In the genomic region with DNA sequence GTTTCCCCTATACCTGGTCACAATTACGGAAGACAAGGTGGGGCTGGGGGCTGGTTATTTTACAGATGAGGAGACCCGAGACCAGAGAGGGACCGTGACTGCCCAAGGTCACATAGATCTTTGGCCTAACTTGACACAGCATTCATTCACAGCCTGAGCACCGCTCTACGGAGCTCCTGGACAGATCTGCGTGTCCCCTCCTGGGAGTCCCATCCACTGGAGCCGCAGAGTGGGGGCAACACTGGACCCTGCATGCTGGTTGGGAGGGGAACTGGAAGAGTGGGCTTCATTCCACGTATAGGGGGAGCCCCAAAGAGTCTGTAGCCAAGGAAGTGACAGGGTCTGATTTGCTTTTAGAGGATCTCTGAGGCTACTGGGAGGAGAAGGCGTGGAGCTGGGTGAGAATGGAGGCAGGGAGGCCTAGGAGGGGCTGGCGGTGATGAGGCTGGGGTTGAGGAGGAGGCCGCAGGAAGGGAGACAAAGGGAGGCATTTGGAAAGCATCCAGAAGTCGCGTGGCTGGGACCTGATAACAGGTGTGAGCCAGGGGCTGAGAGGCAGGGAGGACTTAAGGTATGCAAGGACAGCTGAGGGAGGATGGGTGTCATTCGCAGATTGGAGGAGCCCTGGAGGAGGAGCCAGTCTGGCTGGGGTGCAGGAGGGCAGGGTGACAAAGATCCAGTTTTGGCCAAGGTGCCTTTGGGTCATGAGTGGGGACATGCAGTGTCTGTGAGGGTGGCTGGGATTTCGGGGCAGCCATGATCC, we compare ENCODE assay signal across 24 cellular contexts.
A peak's percentile ranks its signal among the peaks of the same experiment; 100 is the strongest.
DNase-seq lines count a peak whose midpoint lies in the region; ATAC-seq, FAIRE-seq and TF ChIP-seq lines count a peak whose summit lies in the region.
"Had no signal": no experiment of that assay in that cellular context is flagged by ENCODE, and none has a peak within 500 bp of the region (broad histone marks: within the 10 kb centered on the region; RNA-seq: fewer than 3 reads in every experiment).

No MANE protein-coding gene starts in this region.

- peak overlapping the region; percentile 17 for H3K27ac Mint-ChIP-seq in activated naive CD8-positive, alpha-beta T cell
- H3K27ac Mint-ChIP-seq in activated naive CD8-positive, alpha-beta T cell treated with anti-CD3 and anti-CD28 coated beads, Interleukin-2, amount 50 U/mL, for 24 hours = no peak overlapping the region
- H3K27ac Mint-ChIP-seq in naive thymus-derived CD4-positive, alpha-beta T cell = peak overlapping the region in 8 of 9 donors; percentile 25 to 85 (median 76)
- H3K27ac Mint-ChIP-seq: activated CD8-positive, alpha-beta T cell treated with anti-CD3 and anti-CD28 coated beads for 36 hours; activated T-helper 1 cell treated with anti-CD3 and anti-CD28 coated beads, Interleukin-12 subunit alpha, Interleukin-12 subunit beta, Interleukin-2, Interleukin-4 antibody, amounts not matched to agents 30 ng/mL and 10 ng/mL and 1 ng/mL, durations not matched to agents 14 hours and 24 hours and 36 hours; stimulated activated memory B cell treated with anti-CD40 and anti-IgM and Interleukin-4, amounts not matched to agents 10 μg/mL and 1 μg/mL and 100 μg/mL, for 72 hours had no signal

- H4K91ac ChIP-seq in H1 (replicated peaks; ENCODE audit: insufficient read length, low read length) = no peak overlapping the region

- no peak for TF ChIP-seq POLR2A in H1 (IDR thresholded peaks at IDR 0.05; ENCODE audit: control extremely low read depth in 1 of 2, low read depth in 2 of 2, low read length in 2 of 2)
- TF ChIP-seq POLR2A in tibial nerve (IDR thresholded peaks at IDR 0.05) = no peak
- no peak for TF ChIP-seq POLR2A in body of pancreas (IDR thresholded peaks at IDR 0.05)

- no peak for FAIRE-seq in H1 (lab: Jason Lieb, UNC)
- FAIRE-seq: astrocyte, small intestine, urothelium cell line had no signal

- intact Hi-C loops in naive thymus-derived CD4-positive, alpha-beta T cell (cut with micrococcal nuclease) = no loop called here
- intact Hi-C loops in body of pancreas (cut with DNase I) = no loop called here

- H3K4me3 ChIP-seq in H1 (ENCODE audit: extremely low read depth in 1 of 4, insufficient read depth in 2 of 4, low read depth in 3 of 4, low read length in 4 of 4) (no peak overlapping the region), tibial nerve (no peak overlapping the region), body of pancreas (no peak overlapping the region)
- H3K4me3 ChIP-seq in naive thymus-derived CD4-positive, alpha-beta T cell (ENCODE audit: low read length) = no peak overlapping the region

- H3K56ac ChIP-seq in H1 (replicated peaks; ENCODE audit: insufficient read length, low read depth, low read length) = no peak overlapping the region

- no peak for TF ChIP-seq RAD21 in H1 (IDR thresholded peaks at IDR 0.05 in 1 of 2, conservative IDR thresholded peaks at IDR 0.05 in 1 of 2; ENCODE audit: low read depth in 2 of 2, low read length in 2 of 2)

- no peaks in the 10 kb centered on the region for H3K79me2 ChIP-seq in H1 (ENCODE audit: control insufficient read depth in 1 of 2, insufficient read depth in 2 of 2, low read length in 2 of 2)

- no peak overlapping the region for H4K5ac ChIP-seq in H1 (ENCODE audit: insufficient read length, low read depth, low read length)

- no peaks in the 10 kb centered on the region for H3K23me2 ChIP-seq in H1 (ENCODE audit: low read depth, low read length)

- H3K27me3 ChIP-seq in H1 (replicated peaks in 1 of 4; ENCODE audit: control insufficient read depth in 3 of 4, extremely low read depth in 1 of 4, insufficient read depth in 3 of 4, low read length in 3 of 4) (peaks cover 0 to 4% (median 0%) of the 10 kb centered on the region in 4 experiments; a peak in 3 of 7 replicates), tibial nerve (no peaks in the 10 kb centered on the region), body of pancreas (no peaks in the 10 kb centered on the region)
- no peaks in the 10 kb centered on the region for H3K27me3 ChIP-seq in naive thymus-derived CD4-positive, alpha-beta T cell (ENCODE audit: control insufficient read depth in 2 of 2, insufficient read depth in 2 of 2, low read length in 2 of 2)

- CTCF ChIA-PET in H1 (lab: Charles Lee; ENCODE audit: partially characterized antibody) = interaction anchor here (0.6 to 2.9 kb wide), 8 partner anchors 9 to 356 kb away, joined by 3 to 10 read pairs (median 4); no protein-coding TSS in a partner anchor
- CTCF ChIA-PET in naive thymus-derived CD4-positive, alpha-beta T cell (lab: Charles Lee) = no interaction called here

- 83% methylated on average over 15 of the region's 15 CpGs; no CpG with 5 or more reads in 1 of the 2 experiments for WGBS in H1 (ENCODE audit: extremely low coverage in 1 of 2, insufficient coverage in 1 of 2, insufficient read length in 1 of 2, insufficient replicate concordance in 2 of 2, low coverage in 1 of 2, low lambda C conversion rate in 2 of 2, missing lambda C conversion rate in 1 of 2), 2 experiments
- WGBS in tibial nerve, 2 donors = 87 to 88% methylated on average over 15 of the region's 15 CpGs
- WGBS in body of pancreas, 2 donors = 63 to 69% methylated on average over 14 to 15 of the region's 15 CpGs

- H3K4me1 ChIP-seq in H1 (replicated peaks in 1 of 4; ENCODE audit: control insufficient read depth in 3 of 4, insufficient read depth in 4 of 4, low read length in 3 of 4) = peaks cover 0 to 9% (median under 1%) of the 10 kb centered on the region in 4 experiments; a peak in 5 of 7 replicates
- peaks cover 10 to 11% of the 10 kb centered on the region in 2 donors for H3K4me1 ChIP-seq in naive thymus-derived CD4-positive, alpha-beta T cell (ENCODE audit: control insufficient read depth in 2 of 2, insufficient read depth in 2 of 2, low read length in 2 of 2)
- peaks cover 0 to 6% (median 2%) of the 10 kb centered on the region in 4 donors for H3K4me1 ChIP-seq in tibial nerve
- H3K4me1 ChIP-seq in body of pancreas = no peaks in the 10 kb centered on the region

- H2AK5ac ChIP-seq in H1 (ENCODE audit: low read depth, low read length) = no peak overlapping the region

- no peak overlapping the region for H3K14ac ChIP-seq in H1 (ENCODE audit: insufficient read length)

- H3K23ac ChIP-seq in H1 (ENCODE audit: insufficient read length) = no peak overlapping the region

- H2BK15ac ChIP-seq in H1 (ENCODE audit: low read length) = no peak overlapping the region

- H3K9ac ChIP-seq in H1 (replicated peaks in 1 of 4; ENCODE audit: extremely low read depth in 1 of 4, low read depth in 3 of 4, low read length in 3 of 4) = no peak overlapping the region

- no peaks in the 10 kb centered on the region for H3K27me3 Mint-ChIP-seq in activated naive CD8-positive, alpha-beta T cell
- no peaks in the 10 kb centered on the region for H3K27me3 Mint-ChIP-seq in activated naive CD8-positive, alpha-beta T cell treated with anti-CD3 and anti-CD28 coated beads, Interleukin-2, amount 50 U/mL, for 24 hours
- peaks cover 0 to 5% (median 0%) of the 10 kb centered on the region in 5 donors for H3K27me3 Mint-ChIP-seq in naive thymus-derived CD4-positive, alpha-beta T cell
- H3K27me3 Mint-ChIP-seq: activated CD8-positive, alpha-beta T cell treated with anti-CD3 and anti-CD28 coated beads for 36 hours; CD4-positive, alpha-beta memory T cell had no signal

- H2BK5ac ChIP-seq in H1 (ENCODE audit: low read depth, low read length) = no peak overlapping the region

- H2BK20ac ChIP-seq in H1 (ENCODE audit: low read length) = no peak overlapping the region

- H4K8ac ChIP-seq in H1 (ENCODE audit: extremely low read depth, insufficient read depth, low read length) = no peak overlapping the region

- peak overlapping the region; percentile 39; the same call in 1 of the 2 replicates for H2BK12ac ChIP-seq in H1 (ENCODE audit: low read depth, low read length)

- H3K9me3 ChIP-seq in H1 (ENCODE audit: insufficient read depth in 2 of 2, low read depth in 1 of 2, low read length in 1 of 2) (no peaks in the 10 kb centered on the region), tibial nerve (no peaks in the 10 kb centered on the region), body of pancreas (no peaks in the 10 kb centered on the region)
- no peaks in the 10 kb centered on the region for H3K9me3 ChIP-seq in naive thymus-derived CD4-positive, alpha-beta T cell (ENCODE audit: control insufficient read depth in 2 of 3, low read length in 3 of 3)

- peaks cover 24% of the 10 kb centered on the region for H3K4me1 Mint-ChIP-seq in activated naive CD8-positive, alpha-beta T cell (ENCODE audit: low read depth)
- peaks cover 15% of the 10 kb centered on the region for H3K4me1 Mint-ChIP-seq in activated naive CD8-positive, alpha-beta T cell treated with anti-CD3 and anti-CD28 coated beads, Interleukin-2, amount 50 U/mL, for 24 hours
- peaks cover 20 to 54% (median 34%) of the 10 kb centered on the region in 7 donors for H3K4me1 Mint-ChIP-seq in naive thymus-derived CD4-positive, alpha-beta T cell

- H4K20me1 ChIP-seq in H1 (replicated peaks in 1 of 2; ENCODE audit: control insufficient read depth in 1 of 2, insufficient read depth in 2 of 2, low read length in 2 of 2) = no peaks in the 10 kb centered on the region

- H3K4me2 ChIP-seq in H1 (ENCODE audit: insufficient read depth in 1 of 2, low read depth in 2 of 2, low read length in 2 of 2) = no peak overlapping the region

- no peak for DNase-seq in activated naive CD8-positive, alpha-beta T cell treated with anti-CD3 and anti-CD28 coated beads, Interleukin-2, amount 50 U/mL, for 24 hours
- DNase-seq in H1 (ENCODE audit: low read depth in 1 of 2, low spot score in 2 of 2) (no peak), tibial nerve (ENCODE audit: low spot score in 2 of 2) (no peak), body of pancreas (no peak), hypothalamus (lab: John Stamatoyannopoulos, UW) (no peak)
- DNase-seq in naive thymus-derived CD4-positive, alpha-beta T cell = no peak
- DNase-seq: activated CD8-positive, alpha-beta T cell treated with anti-CD3 and anti-CD28 coated beads for 36 hours; CD4-positive, alpha-beta memory T cell; GOT3; midbrain; NCI-H146; NCI-H345; NK-92 treated with Interleukin-12 subunit alpha and Interleukin-12 subunit beta, amount 100 ng/mL, for 24 hours; occipital lobe; small intestine; T-helper 1 cell had no signal

- H2AFZ ChIP-seq in H1 (ENCODE audit: low read length) = no peak overlapping the region

- POLR2A ChIA-PET in H1 (lab: Charles Lee; ENCODE audit: partially characterized antibody) = interaction anchor here (2.6 kb wide), 1 partner anchor 20 kb away, joined by 6 read pairs; no protein-coding TSS in a partner anchor
- POLR2A ChIA-PET in naive thymus-derived CD4-positive, alpha-beta T cell (lab: Charles Lee) = interaction anchor here (0.9 to 1.5 kb wide), 2 partner anchors 11 to 12 kb away, joined by 3 to 4 read pairs; no protein-coding TSS in a partner anchor

- no peaks in the 10 kb centered on the region for H3K36me3 Mint-ChIP-seq in activated naive CD8-positive, alpha-beta T cell
- no peaks in the 10 kb centered on the region for H3K36me3 Mint-ChIP-seq in activated naive CD8-positive, alpha-beta T cell treated with anti-CD3 and anti-CD28 coated beads, Interleukin-2, amount 50 U/mL, for 24 hours (ENCODE audit: low read depth)
- H3K36me3 Mint-ChIP-seq in naive thymus-derived CD4-positive, alpha-beta T cell = peaks cover 0 to 14% (median 4%) of the 10 kb centered on the region in 5 donors
- H3K36me3 Mint-ChIP-seq: CD4-positive, alpha-beta memory T cell; stimulated activated memory B cell treated with anti-CD40 and anti-IgM and Interleukin-4, amounts not matched to agents 10 μg/mL and 1 μg/mL and 100 μg/mL, for 72 hours had no signal

- H3K4ac ChIP-seq in H1 (replicated peaks; ENCODE audit: insufficient read length, low read depth, low read length) = no peak overlapping the region

- no peaks in the 10 kb centered on the region for H3K9me3 Mint-ChIP-seq in activated naive CD8-positive, alpha-beta T cell (ENCODE audit: low read depth)
- H3K9me3 Mint-ChIP-seq in activated naive CD8-positive, alpha-beta T cell treated with anti-CD3 and anti-CD28 coated beads, Interleukin-2, amount 50 U/mL, for 24 hours = no peaks in the 10 kb centered on the region
- peaks cover 0 to 5% (median 0%) of the 10 kb centered on the region in 11 donors for H3K9me3 Mint-ChIP-seq in naive thymus-derived CD4-positive, alpha-beta T cell
- H3K9me3 Mint-ChIP-seq: activated CD8-positive, alpha-beta T cell treated with anti-CD3 and anti-CD28 coated beads for 36 hours; activated T-helper 1 cell treated with anti-CD3 and anti-CD28 coated beads, Interleukin-12 subunit alpha, Interleukin-12 subunit beta, Interleukin-2, Interleukin-4 antibody, amounts not matched to agents 30 ng/mL and 10 ng/mL and 1 ng/mL, durations not matched to agents 14 hours and 24 hours and 36 hours; CD4-positive, alpha-beta memory T cell; stimulated activated memory B cell treated with anti-CD40 and anti-IgM and Interleukin-4, amounts not matched to agents 10 μg/mL and 1 μg/mL and 100 μg/mL, for 72 hours had no signal

- H2BK120ac ChIP-seq in H1 (replicated peaks; ENCODE audit: low read depth, low read length) = no peak overlapping the region

- no peak overlapping the region for H3K27ac ChIP-seq in H1 (ENCODE audit: low read depth, low read length)
- H3K27ac ChIP-seq in naive thymus-derived CD4-positive, alpha-beta T cell (ENCODE audit: low read depth, low read length) = no peak overlapping the region
- H3K27ac ChIP-seq in tibial nerve = peak overlapping the region in 3 of 4 donors; percentile 40 to 81 (median 67)
- no peak overlapping the region for H3K27ac ChIP-seq in body of pancreas
- H3K27ac ChIP-seq: RWPE1 had no signal

- TF ChIP-seq CTCF in H1 (IDR thresholded peaks at IDR 0.05; ENCODE audit: control extremely low read depth in 1 of 3, insufficient read depth in 1 of 3, low read depth in 1 of 3, low read length in 3 of 3) = no peak
- no peak for TF ChIP-seq CTCF in tibial nerve (IDR thresholded peaks at IDR 0.05)
- no peak for TF ChIP-seq CTCF in body of pancreas (IDR thresholded peaks at IDR 0.05)

- H3K4me3 Mint-ChIP-seq in activated naive CD8-positive, alpha-beta T cell = no peak overlapping the region
- H3K4me3 Mint-ChIP-seq in activated naive CD8-positive, alpha-beta T cell treated with anti-CD3 and anti-CD28 coated beads, Interleukin-2, amount 50 U/mL, for 24 hours = no peak overlapping the region
- no peak overlapping the region for H3K4me3 Mint-ChIP-seq in naive thymus-derived CD4-positive, alpha-beta T cell
- H3K4me3 Mint-ChIP-seq: activated CD8-positive, alpha-beta T cell treated with anti-CD3 and anti-CD28 coated beads for 36 hours; activated T-helper 1 cell treated with anti-CD3 and anti-CD28 coated beads, Interleukin-12 subunit alpha, Interleukin-12 subunit beta, Interleukin-2, Interleukin-4 antibody, amounts not matched to agents 30 ng/mL and 10 ng/mL and 1 ng/mL, durations not matched to agents 14 hours and 24 hours and 36 hours; CD4-positive, alpha-beta memory T cell; stimulated activated memory B cell treated with anti-CD40 and anti-IgM and Interleukin-4, amounts not matched to agents 10 μg/mL and 1 μg/mL and 100 μg/mL, for 72 hours had no signal

- H3K79me1 ChIP-seq in H1 (ENCODE audit: low read depth, low read length) = no peaks in the 10 kb centered on the region

- H3K18ac ChIP-seq in H1 (ENCODE audit: extremely low read depth, low read length) = no peak overlapping the region

- ATAC-seq in activated naive CD8-positive, alpha-beta T cell treated with anti-CD3 and anti-CD28 coated beads, Interleukin-2, amount 50 U/mL, for 24 hours = no peak
- no peak for ATAC-seq in naive thymus-derived CD4-positive, alpha-beta T cell
- no peak for ATAC-seq in HG02884 (IDR thresholded peaks at IDR 0.05; ENCODE audit: unreplicated experiment)
- ATAC-seq in body of pancreas = no peak
- ATAC-seq: activated CD8-positive, alpha-beta T cell treated with anti-CD3 and anti-CD28 coated beads for 36 hours; stimulated activated memory B cell treated with anti-CD40 and anti-IgM and Interleukin-4, amounts not matched to agents 10 μg/mL and 1 μg/mL and 100 μg/mL, for 72 hours had no signal

- H3K36me3 ChIP-seq in H1 (ENCODE audit: control insufficient read depth in 2 of 4, insufficient read depth in 4 of 4, low read length in 3 of 4) (no peaks in the 10 kb centered on the region), tibial nerve (no peaks in the 10 kb centered on the region), body of pancreas (replicated peaks in 1 of 2; ENCODE audit: insufficient read depth in 1 of 2, low read depth in 2 of 2) (no peaks in the 10 kb centered on the region)
- no peaks in the 10 kb centered on the region for H3K36me3 ChIP-seq in naive thymus-derived CD4-positive, alpha-beta T cell (ENCODE audit: control insufficient read depth in 2 of 3, insufficient read depth in 3 of 3, low read length in 3 of 3)
- H3K36me3 ChIP-seq: WERI-Rb-1 had no signal

- TF ChIP-seq EP300 in H1 (IDR thresholded peaks at IDR 0.05; ENCODE audit: borderline replicate concordance in 1 of 2, low read depth in 2 of 2, low read length in 2 of 2) = no peak
- TF ChIP-seq EP300 in tibial nerve (IDR thresholded peaks at IDR 0.05) = no peak

Comparison
In these comparisons a context has a peak if more than half of its experiments do, and no peak if none do; other contexts are left out.
1. H3K27ac ChIP-seq: peak in tibial nerve (3 of 4); none in H1 (single experiment), naive thymus-derived CD4-positive, alpha-beta T cell (single experiment) and body of pancreas (0 of 4).